In genomic region chr6:107459283-107460073, GRCh38 we compare ENCODE assay signal across 1 cellular context.
A peak's percentile ranks its signal among the peaks of the same experiment; 100 is the strongest.
TF ChIP-seq lines count a peak whose summit lies in the region.

TSS of gene PDSS2 (minus strand) at chr6:107459564. CDS start at chr6:107459285, 279 bp downstream.

TF ChIP-seq in K562, 482 proteins besides CTCF, POLR2A, EP300 and RAD21 (continued from another document and continues in another):
- TF ChIP-seq, protein P1, sequence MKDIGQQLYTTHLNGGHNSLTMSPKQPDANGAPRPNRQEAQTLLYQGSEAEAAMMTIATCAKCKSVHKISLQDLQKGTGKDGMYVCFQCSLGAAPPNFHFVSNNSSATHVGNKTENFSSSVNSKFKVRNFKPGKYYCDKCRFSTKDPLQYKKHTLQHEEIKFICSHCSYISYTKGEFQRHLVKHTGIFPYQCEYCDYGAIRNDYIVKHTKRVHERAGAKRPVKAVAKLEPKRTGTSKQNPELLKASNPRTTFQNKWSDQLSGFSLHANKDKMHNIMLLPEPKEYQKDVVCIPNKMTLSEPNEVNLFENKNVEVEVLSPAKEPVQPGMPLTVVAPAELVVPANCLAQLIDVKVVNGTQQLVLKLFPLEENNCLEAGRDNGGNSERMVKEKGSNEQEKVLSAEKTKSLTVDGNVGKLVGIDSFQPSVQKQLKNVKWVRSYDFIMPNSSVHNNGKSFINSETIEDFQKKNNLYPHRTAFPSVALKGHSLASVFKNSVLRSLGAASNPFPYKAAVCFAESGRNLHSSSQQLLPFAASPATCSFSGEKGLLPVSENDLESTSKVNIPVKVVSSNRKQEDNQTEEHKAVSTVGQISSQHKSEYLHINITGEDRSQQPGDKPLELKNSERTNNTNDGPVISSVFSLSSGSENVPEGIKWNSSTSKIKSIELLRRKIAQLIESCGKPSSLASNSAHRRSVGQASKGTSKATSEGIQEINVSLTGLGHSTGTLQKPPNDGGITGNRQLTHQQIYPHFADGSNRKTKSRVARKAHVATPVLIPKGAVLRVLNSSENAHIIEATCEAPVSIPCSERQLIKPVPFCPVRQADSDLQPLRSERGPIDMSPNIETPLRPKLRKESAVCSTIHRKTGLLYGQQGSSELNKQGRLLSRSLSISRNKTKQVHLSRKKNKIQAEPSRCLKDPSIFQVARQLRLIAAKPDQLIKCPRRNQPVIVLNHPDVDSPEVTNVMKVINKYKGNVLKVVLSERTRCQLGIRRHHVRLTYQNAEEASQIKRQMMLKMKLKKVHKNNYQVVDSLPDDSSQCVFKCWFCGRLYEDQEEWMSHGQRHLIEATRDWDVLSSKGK (CRISPR knock-in tag; IDR thresholded peaks at IDR 0.05): no peak
- TF ChIP-seq, protein P2, sequence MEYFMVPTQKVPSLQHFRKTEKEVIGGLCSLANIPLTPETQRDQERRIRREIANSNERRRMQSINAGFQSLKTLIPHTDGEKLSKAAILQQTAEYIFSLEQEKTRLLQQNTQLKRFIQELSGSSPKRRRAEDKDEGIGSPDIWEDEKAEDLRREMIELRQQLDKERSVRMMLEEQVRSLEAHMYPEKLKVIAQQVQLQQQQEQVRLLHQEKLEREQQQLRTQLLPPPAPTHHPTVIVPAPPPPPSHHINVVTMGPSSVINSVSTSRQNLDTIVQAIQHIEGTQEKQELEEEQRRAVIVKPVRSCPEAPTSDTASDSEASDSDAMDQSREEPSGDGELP (CRISPR knock-in tag; IDR thresholded peaks at IDR 0.05; ENCODE audit: borderline replicate concordance): peak; percentile 70; the same call in 1 of the 2 replicates
- TF ChIP-seq ARID1B (IDR thresholded peaks at IDR 0.05): no peak; the same call in 1 of the 2 replicates
- TF ChIP-seq PML (IDR thresholded peaks at IDR 0.05; ENCODE audit: low read length): peak; percentile 65
- TF ChIP-seq ZNF384 (IDR thresholded peaks at IDR 0.05; ENCODE audit: low read depth, low read length): no peak
- no peak for TF ChIP-seq MTA2 (IDR thresholded peaks at IDR 0.05; ENCODE audit: low read depth)
- TF ChIP-seq ZFP30 (CRISPR knock-in tag; IDR thresholded peaks at IDR 0.05; ENCODE audit: borderline replicate concordance): no peak
- TF ChIP-seq NKRF (IDR thresholded peaks at IDR 0.05; ENCODE audit: borderline replicate concordance): peak; percentile 45; the same call in 1 of the 2 replicates
- no peak for TF ChIP-seq HES1 (IDR thresholded peaks at IDR 0.05; ENCODE audit: low read depth)
- TF ChIP-seq SAFB2 (IDR thresholded peaks at IDR 0.05; ENCODE audit: borderline replicate concordance, low read depth, low read length, severe bottlenecking): no peak
- peak in 1 of 2 experiments; percentile 70; a peak in 2 of 4 replicates for TF ChIP-seq SRF (CRISPR knock-in tag; IDR thresholded peaks at IDR 0.05)
- TF ChIP-seq ATF6 (CRISPR knock-in tag; IDR thresholded peaks at IDR 0.05): peak; percentile 1; the same call in 1 of the 2 replicates
- TF ChIP-seq SP2 (IDR thresholded peaks at IDR 0.05; ENCODE audit: extremely low read depth, low read depth, low read length, poor library complexity, severe bottlenecking): no peak
- TF ChIP-seq KAT8 (IDR thresholded peaks at IDR 0.05; ENCODE audit: low read depth): no peak
- TF ChIP-seq GATAD2B (IDR thresholded peaks at IDR 0.05; ENCODE audit: borderline replicate concordance): peak; percentile 32; the same call in 1 of the 2 replicates
- TF ChIP-seq E2F6 (IDR thresholded peaks at IDR 0.05; ENCODE audit: borderline replicate concordance in 1 of 2, extremely low read depth in 1 of 2, insufficient read depth in 1 of 2, insufficient read length in 1 of 2, low read depth in 1 of 2, low read length in 1 of 2, poor library complexity in 1 of 2, severe bottlenecking in 1 of 2): peak; percentile 55 to 74
- no peak for TF ChIP-seq ZNF780A (CRISPR knock-in tag; IDR thresholded peaks at IDR 0.05)
- no peak for TF ChIP-seq ZNF174 (CRISPR knock-in tag; IDR thresholded peaks at IDR 0.05)
- TF ChIP-seq E2F5 (CRISPR knock-in tag; IDR thresholded peaks at IDR 0.05): no peak
- TF ChIP-seq SIRT6 (IDR thresholded peaks at IDR 0.05; ENCODE audit: low read depth, low read length): no peak
- no peak for TF ChIP-seq MLX (CRISPR knock-in tag; conservative IDR thresholded peaks at IDR 0.05)
- TF ChIP-seq, protein P3, sequence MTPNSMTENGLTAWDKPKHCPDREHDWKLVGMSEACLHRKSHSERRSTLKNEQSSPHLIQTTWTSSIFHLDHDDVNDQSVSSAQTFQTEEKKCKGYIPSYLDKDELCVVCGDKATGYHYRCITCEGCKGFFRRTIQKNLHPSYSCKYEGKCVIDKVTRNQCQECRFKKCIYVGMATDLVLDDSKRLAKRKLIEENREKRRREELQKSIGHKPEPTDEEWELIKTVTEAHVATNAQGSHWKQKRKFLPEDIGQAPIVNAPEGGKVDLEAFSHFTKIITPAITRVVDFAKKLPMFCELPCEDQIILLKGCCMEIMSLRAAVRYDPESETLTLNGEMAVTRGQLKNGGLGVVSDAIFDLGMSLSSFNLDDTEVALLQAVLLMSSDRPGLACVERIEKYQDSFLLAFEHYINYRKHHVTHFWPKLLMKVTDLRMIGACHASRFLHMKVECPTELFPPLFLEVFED (CRISPR knock-in tag; conservative IDR thresholded peaks at IDR 0.05): no peak
- no peak for TF ChIP-seq ZBTB49 (CRISPR knock-in tag; IDR thresholded peaks at IDR 0.05; ENCODE audit: borderline replicate concordance)
- TF ChIP-seq, protein P4, sequence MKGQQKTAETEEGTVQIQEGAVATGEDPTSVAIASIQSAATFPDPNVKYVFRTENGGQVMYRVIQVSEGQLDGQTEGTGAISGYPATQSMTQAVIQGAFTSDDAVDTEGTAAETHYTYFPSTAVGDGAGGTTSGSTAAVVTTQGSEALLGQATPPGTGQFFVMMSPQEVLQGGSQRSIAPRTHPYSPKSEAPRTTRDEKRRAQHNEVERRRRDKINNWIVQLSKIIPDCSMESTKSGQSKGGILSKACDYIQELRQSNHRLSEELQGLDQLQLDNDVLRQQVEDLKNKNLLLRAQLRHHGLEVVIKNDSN (CRISPR knock-in tag; IDR thresholded peaks at IDR 0.05): peak; percentile 36; the same call in 1 of the 2 replicates
- TF ChIP-seq, protein P5, sequence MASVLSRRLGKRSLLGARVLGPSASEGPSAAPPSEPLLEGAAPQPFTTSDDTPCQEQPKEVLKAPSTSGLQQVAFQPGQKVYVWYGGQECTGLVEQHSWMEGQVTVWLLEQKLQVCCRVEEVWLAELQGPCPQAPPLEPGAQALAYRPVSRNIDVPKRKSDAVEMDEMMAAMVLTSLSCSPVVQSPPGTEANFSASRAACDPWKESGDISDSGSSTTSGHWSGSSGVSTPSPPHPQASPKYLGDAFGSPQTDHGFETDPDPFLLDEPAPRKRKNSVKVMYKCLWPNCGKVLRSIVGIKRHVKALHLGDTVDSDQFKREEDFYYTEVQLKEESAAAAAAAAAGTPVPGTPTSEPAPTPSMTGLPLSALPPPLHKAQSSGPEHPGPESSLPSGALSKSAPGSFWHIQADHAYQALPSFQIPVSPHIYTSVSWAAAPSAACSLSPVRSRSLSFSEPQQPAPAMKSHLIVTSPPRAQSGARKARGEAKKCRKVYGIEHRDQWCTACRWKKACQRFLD (CRISPR knock-in tag; IDR thresholded peaks at IDR 0.05): 0 out of 2 replicates have a peak, but pooled peaks have one; percentile 15
- TF ChIP-seq ARNT (IDR thresholded peaks at IDR 0.05): no peak
- TF ChIP-seq RBM17 (IDR thresholded peaks at IDR 0.05; ENCODE audit: borderline replicate concordance, low read depth, low read length): no peak
- no peak for TF ChIP-seq ZNF696 (CRISPR knock-in tag; conservative IDR thresholded peaks at IDR 0.05)
- TF ChIP-seq, protein P6, sequence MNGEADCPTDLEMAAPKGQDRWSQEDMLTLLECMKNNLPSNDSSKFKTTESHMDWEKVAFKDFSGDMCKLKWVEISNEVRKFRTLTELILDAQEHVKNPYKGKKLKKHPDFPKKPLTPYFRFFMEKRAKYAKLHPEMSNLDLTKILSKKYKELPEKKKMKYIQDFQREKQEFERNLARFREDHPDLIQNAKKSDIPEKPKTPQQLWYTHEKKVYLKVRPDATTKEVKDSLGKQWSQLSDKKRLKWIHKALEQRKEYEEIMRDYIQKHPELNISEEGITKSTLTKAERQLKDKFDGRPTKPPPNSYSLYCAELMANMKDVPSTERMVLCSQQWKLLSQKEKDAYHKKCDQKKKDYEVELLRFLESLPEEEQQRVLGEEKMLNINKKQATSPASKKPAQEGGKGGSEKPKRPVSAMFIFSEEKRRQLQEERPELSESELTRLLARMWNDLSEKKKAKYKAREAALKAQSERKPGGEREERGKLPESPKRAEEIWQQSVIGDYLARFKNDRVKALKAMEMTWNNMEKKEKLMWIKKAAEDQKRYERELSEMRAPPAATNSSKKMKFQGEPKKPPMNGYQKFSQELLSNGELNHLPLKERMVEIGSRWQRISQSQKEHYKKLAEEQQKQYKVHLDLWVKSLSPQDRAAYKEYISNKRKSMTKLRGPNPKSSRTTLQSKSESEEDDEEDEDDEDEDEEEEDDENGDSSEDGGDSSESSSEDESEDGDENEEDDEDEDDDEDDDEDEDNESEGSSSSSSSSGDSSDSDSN (IDR thresholded peaks at IDR 0.05; ENCODE audit: borderline replicate concordance in 1 of 2, low read depth in 2 of 2, low read length in 2 of 2): peak; percentile 65 to 69; a peak in 2 of 4 replicates
- no peak; the same call in 1 of the 2 replicates for TF ChIP-seq CBFA2T2 (conservative IDR thresholded peaks at IDR 0.05)
- TF ChIP-seq, protein P7, sequence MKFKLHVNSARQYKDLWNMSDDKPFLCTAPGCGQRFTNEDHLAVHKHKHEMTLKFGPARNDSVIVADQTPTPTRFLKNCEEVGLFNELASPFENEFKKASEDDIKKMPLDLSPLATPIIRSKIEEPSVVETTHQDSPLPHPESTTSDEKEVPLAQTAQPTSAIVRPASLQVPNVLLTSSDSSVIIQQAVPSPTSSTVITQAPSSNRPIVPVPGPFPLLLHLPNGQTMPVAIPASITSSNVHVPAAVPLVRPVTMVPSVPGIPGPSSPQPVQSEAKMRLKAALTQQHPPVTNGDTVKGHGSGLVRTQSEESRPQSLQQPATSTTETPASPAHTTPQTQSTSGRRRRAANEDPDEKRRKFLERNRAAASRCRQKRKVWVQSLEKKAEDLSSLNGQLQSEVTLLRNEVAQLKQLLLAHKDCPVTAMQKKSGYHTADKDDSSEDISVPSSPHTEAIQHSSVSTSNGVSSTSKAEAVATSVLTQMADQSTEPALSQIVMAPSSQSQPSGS (CRISPR knock-in tag; IDR thresholded peaks at IDR 0.05): no peak
- TF ChIP-seq SREBF2 (CRISPR knock-in tag; IDR thresholded peaks at IDR 0.05): no peak
